Comparison of ENCODE assay signal across 26 cellular contexts in the genomic region with DNA sequence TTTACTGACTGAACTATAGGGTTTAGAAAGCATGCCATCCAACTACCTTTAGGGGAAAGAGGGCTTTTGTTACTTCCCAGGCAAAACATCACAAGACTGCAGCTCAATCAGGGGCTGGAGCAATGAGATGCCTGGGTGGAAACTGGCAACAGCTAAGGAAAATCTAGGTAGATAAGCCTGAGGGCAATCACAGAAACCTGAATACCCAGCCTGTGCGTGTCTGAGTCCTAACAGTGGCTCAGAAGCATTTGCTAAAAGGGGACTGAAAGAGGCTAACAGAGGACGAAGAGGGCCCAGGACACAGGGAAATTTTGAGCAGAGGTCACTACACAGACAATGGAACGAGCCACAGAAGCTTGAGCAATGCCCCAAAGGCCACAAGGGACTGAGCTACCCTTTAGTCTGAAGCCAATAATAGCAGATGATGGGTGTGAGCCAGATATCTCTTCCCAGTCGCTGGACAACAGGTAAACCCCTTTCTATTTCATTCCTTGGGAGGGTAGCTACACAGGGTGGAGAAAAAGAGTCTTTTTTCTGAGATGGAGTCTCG.
"Had no signal": no experiment of that assay in that cellular context is flagged by ENCODE, and none has a peak within 500 bp of the region (broad histone marks: within the 10 kb centered on the region; RNA-seq: fewer than 3 reads in every experiment).

No MANE protein-coding gene starts in this region.

- H3K27me3 Mint-ChIP-seq: stimulated activated naive CD8-positive, alpha-beta T cell treated with anti-CD3 and anti-CD28 coated beads, Interleukin-15, amount 100 ng/mL, for 72 hours had no signal

- H3K9me3 ChIP-seq: left lung, lower lobe of right lung, pancreas, prostate gland, sigmoid colon, spleen, thyroid gland, transverse colon, upper lobe of left lung, vagina had no signal

- H3K4me1 Mint-ChIP-seq: naive B cell; natural killer cell; nephron progenitor cell; stimulated activated effector memory CD8-positive, alpha-beta T cell treated with anti-CD3 and anti-CD28 coated beads, Interleukin-12 subunit alpha, Interleukin-12 subunit beta, amount 100 ng/mL, for 72 hours; stimulated activated naive CD8-positive, alpha-beta T cell treated with anti-CD3 and anti-CD28 coated beads, Interleukin-15, amount 100 ng/mL, for 72 hours had no signal

- H3K4me3 ChIP-seq: hepatocyte, left lung, lower lobe of right lung, pancreas, prostate gland, sigmoid colon, spleen, thyroid gland, transverse colon, upper lobe of left lung, vagina had no signal

- H3K79me2 ChIP-seq: hepatocyte had no signal

- H3K27me3 ChIP-seq: hepatocyte, left lung, pancreas, sigmoid colon, spleen, thyroid gland, transverse colon, upper lobe of left lung, vagina had no signal

- H2AFZ ChIP-seq: hepatocyte had no signal

- H3K4me3 Mint-ChIP-seq: naive B cell; natural killer cell; nephron progenitor cell; stimulated activated effector memory CD8-positive, alpha-beta T cell treated with anti-CD3 and anti-CD28 coated beads, Interleukin-12 subunit alpha, Interleukin-12 subunit beta, amount 100 ng/mL, for 72 hours; stimulated activated naive CD8-positive, alpha-beta T cell treated with anti-CD3 and anti-CD28 coated beads, Interleukin-15, amount 100 ng/mL, for 72 hours had no signal

- ATAC-seq: left colon; left lung; lower lobe of right lung; natural killer cell; pancreas; stimulated activated effector memory CD8-positive, alpha-beta T cell treated with anti-CD3 and anti-CD28 coated beads, Interleukin-12 subunit alpha, Interleukin-12 subunit beta, amount 100 ng/mL, for 72 hours; stimulated activated naive CD8-positive, alpha-beta T cell treated with anti-CD3 and anti-CD28 coated beads, Interleukin-15, amount 100 ng/mL, for 72 hours had no signal

- H3K9me3 Mint-ChIP-seq: natural killer cell; nephron progenitor cell; stimulated activated effector memory CD8-positive, alpha-beta T cell treated with anti-CD3 and anti-CD28 coated beads, Interleukin-12 subunit alpha, Interleukin-12 subunit beta, amount 100 ng/mL, for 72 hours; stimulated activated naive CD8-positive, alpha-beta T cell treated with anti-CD3 and anti-CD28 coated beads, Interleukin-15, amount 100 ng/mL, for 72 hours had no signal

- H3K36me3 Mint-ChIP-seq: naive B cell; natural killer cell; stimulated activated effector memory CD8-positive, alpha-beta T cell treated with anti-CD3 and anti-CD28 coated beads, Interleukin-12 subunit alpha, Interleukin-12 subunit beta, amount 100 ng/mL, for 72 hours had no signal

- H3K27ac ChIP-seq: hepatocyte, left lung, lower lobe of right lung, pancreas, prostate gland, sigmoid colon, thyroid gland, transverse colon, upper lobe of left lung, vagina had no signal

- H3K36me3 ChIP-seq: left lung, lower lobe of right lung, pancreas, prostate gland, sigmoid colon, spleen, thyroid gland, transverse colon, upper lobe of left lung, vagina had no signal

- H3K4me1 ChIP-seq: left lung, pancreas, prostate gland, sigmoid colon, thyroid gland, transverse colon, vagina had no signal

- H3K27ac Mint-ChIP-seq: naive B cell; natural killer cell; nephron progenitor cell; stimulated activated effector memory CD8-positive, alpha-beta T cell treated with anti-CD3 and anti-CD28 coated beads, Interleukin-12 subunit alpha, Interleukin-12 subunit beta, amount 100 ng/mL, for 72 hours; stimulated activated naive CD8-positive, alpha-beta T cell treated with anti-CD3 and anti-CD28 coated beads, Interleukin-15, amount 100 ng/mL, for 72 hours had no signal

- H3K4me2 ChIP-seq: hepatocyte had no signal

- DNase-seq: left colon; left lung; lower lobe of right lung; mammary epithelial cell; mesenchymal stem cell; naive B cell; natural killer cell; nephron progenitor cell; pancreas; posterior cingulate gyrus; retina; right cardiac atrium; sigmoid colon; small intestine; spleen; stimulated activated CD4-positive, alpha-beta T cell treated with anti-CD3 and anti-CD28 coated beads, Interleukin-4, amount 100 ng/mL, for 24 hours; stimulated activated naive CD4-positive, alpha-beta T cell treated with Interleukin-2 at 50 U/mL for 16 hours; stimulated activated naive CD8-positive, alpha-beta T cell treated with anti-CD3 and anti-CD28 coated beads, Interleukin-15, amount 100 ng/mL, for 72 hours; substantia nigra; thyroid gland; transverse colon; upper lobe of left lung had no signal
